In genomic region chr20:46610145-46610544, GRCh38 we compare ENCODE assay signal across 10 cellular contexts. TPM values are rescaled to one million over a fixed set of nuclear protein-coding genes. Genes with fewer than 3 reads are reported as not detected.
"Had no signal": no experiment of that assay in that cellular context is flagged by ENCODE, and none has a peak within 500 bp of the region (broad histone marks: within the 10 kb centered on the region; RNA-seq: fewer than 3 reads in every experiment).

No MANE protein-coding gene starts in this region.

- H3K4me1 ChIP-seq: HAP-1 had no signal

- DNase-seq: H7, HFFc6, KG1 had no signal

- H3K36me3 ChIP-seq: HAP-1 had no signal

- H3K4me3 ChIP-seq: GM23338, HAP-1 had no signal

- H3K4me2 ChIP-seq: GM23338 had no signal

- FAIRE-seq: HTR-8/SVneo had no signal

- ATAC-seq: GM23338, HCT116 had no signal

- H3K9me3 ChIP-seq: HAP-1 had no signal

- H2AFZ ChIP-seq: GM23338 had no signal

RNA-seq across cellular contexts. Expression of gene SLC13A3, which starts 41.1 kb away (rescaled TPM):
- total RNA-seq: H4, HT-29 had no signal
- polyA plus RNA-seq: IgD-negative memory B cell had no signal

RNA-seq across cellular contexts. Expression of gene OCSTAMP, which starts 59.7 kb away (rescaled TPM):
- total RNA-seq: H4, H7, HFFc6, HT-29 had no signal
- polyA plus RNA-seq: IgD-negative memory B cell had no signal
